Comparison of ENCODE assay signal across 21 cellular contexts in the genomic region with DNA sequence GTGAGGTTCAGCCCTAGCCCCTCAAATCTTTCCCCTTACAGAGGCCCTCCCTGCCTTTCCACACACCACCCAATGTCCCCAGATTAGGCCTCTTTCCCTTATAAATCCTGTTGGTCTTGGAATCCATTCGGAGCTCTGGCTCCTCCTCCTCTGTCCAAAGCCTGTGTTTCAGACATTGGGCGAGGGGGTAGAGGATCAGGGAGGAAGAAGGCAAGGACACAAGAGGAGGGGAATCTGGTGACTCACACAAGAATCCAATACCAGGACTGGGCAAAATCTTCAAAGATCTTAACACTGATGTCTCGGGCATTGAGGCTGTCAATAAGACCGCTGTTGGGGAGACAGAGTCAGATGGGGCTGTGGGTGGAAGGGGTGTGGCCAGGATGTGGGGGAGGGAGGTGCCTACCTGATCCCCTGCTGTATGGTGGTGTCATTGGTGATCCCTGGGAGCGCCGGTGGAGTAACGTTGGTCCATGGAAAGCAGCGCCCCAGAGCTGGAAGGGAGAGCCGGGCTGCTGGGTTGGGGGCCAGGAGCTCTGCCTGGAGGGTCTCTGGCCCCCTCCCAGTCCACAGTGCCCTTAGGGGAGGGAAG. TPM values are rescaled to one million over a fixed set of nuclear protein-coding genes. Genes with fewer than 3 reads are reported as not detected.
DNase-seq lines count a peak whose midpoint lies in the region; ATAC-seq and TF ChIP-seq lines count a peak whose summit lies in the region.
"Had no signal": no experiment of that assay in that cellular context is flagged by ENCODE, and none has a peak within 500 bp of the region (broad histone marks: within the 10 kb centered on the region; RNA-seq: fewer than 3 reads in every experiment).

No MANE protein-coding gene starts in this region.

- H4K91ac ChIP-seq in H9 (ENCODE audit: insufficient read length, low read depth, low read length) = no peak overlapping the region

- no peak overlapping the region for H2AK5ac ChIP-seq in H9 (ENCODE audit: insufficient read length, low read length)

- no peak overlapping the region for H3K9ac ChIP-seq in H9 (ENCODE audit: extremely low read depth, insufficient read length, low read length)

- no peak overlapping the region for H2BK15ac ChIP-seq in H9 (ENCODE audit: low read depth, low read length)

- no peak overlapping the region for H2BK120ac ChIP-seq in H9 (ENCODE audit: low read depth, low read length, poor library complexity, severe bottlenecking)

- in situ Hi-C loops in ACHN (cut with HindIII; ENCODE audit: low pct_ligation_motif_present, low pct_unique_long_range_greater_than_20kb, low sequenced_read_pairs) = no loop called here

- no peak overlapping the region for H3K4me2 ChIP-seq in H9 (ENCODE audit: insufficient read depth, insufficient read length, low read length)

- H3K27me3 Mint-ChIP-seq in nephron (ENCODE audit: low read depth) = no peaks in the 10 kb centered on the region
- no peaks in the 10 kb centered on the region; the same call in 1 of the 2 replicates for H3K27me3 Mint-ChIP-seq in H9 (ENCODE audit: low read depth)

- H3K56ac ChIP-seq in H9 (ENCODE audit: insufficient read length, low read depth, low read length) = no peak overlapping the region

- H3K4me3 Mint-ChIP-seq in nephron = peak overlapping the region in 2 of 3 experiments; percentile 31 to 63
- H3K4me3 Mint-ChIP-seq in H9 = peak overlapping the region in 1 of 2 experiments; percentile 27; a peak in 1 of 5 replicates
- H3K4me3 Mint-ChIP-seq: activated naive CD8-positive, alpha-beta T cell treated with anti-CD3 and anti-CD28 coated beads for 36 hours had no signal

- no peak overlapping the region for H2AFZ ChIP-seq in H9 (ENCODE audit: low read length)

- H3K4me1 ChIP-seq in H9 (ENCODE audit: insufficient read depth, low read length) = peaks cover 3% of the 10 kb centered on the region; the same call in 1 of the 2 replicates

- H3K36me3 Mint-ChIP-seq in nephron (ENCODE audit: low read depth) (no peaks in the 10 kb centered on the region), H9 (ENCODE audit: insufficient read depth in 1 of 3, low read depth in 3 of 3) (no peaks in the 10 kb centered on the region)
- H3K36me3 Mint-ChIP-seq: activated naive CD8-positive, alpha-beta T cell treated with anti-CD3 and anti-CD28 coated beads for 36 hours; naive B cell had no signal

- no peaks in the 10 kb centered on the region for H4K20me1 ChIP-seq in H9 (ENCODE audit: control insufficient read depth, insufficient read depth, insufficient read length)

- H3K9me3 Mint-ChIP-seq in nephron (no peaks in the 10 kb centered on the region), H9 (no peaks in the 10 kb centered on the region)
- H3K9me3 Mint-ChIP-seq: activated naive CD8-positive, alpha-beta T cell treated with anti-CD3 and anti-CD28 coated beads for 36 hours; naive B cell had no signal

- H3K23me2 ChIP-seq in H9 (ENCODE audit: insufficient read length, low read depth, low read length, poor library complexity, severe bottlenecking) = no peaks in the 10 kb centered on the region

- no peaks in the 10 kb centered on the region for H3K27me3 ChIP-seq in H9 (ENCODE audit: insufficient read depth, low read length)
- H3K27me3 ChIP-seq: transverse colon had no signal

- H3K4ac ChIP-seq in H9 (ENCODE audit: low read depth, low read length) = no peak overlapping the region

- H3K4me1 Mint-ChIP-seq in nephron = peaks cover 11% of the 10 kb centered on the region
- peaks cover 10 to 26% of the 10 kb centered on the region in 2 experiments for H3K4me1 Mint-ChIP-seq in H9
- H3K4me1 Mint-ChIP-seq: activated naive CD8-positive, alpha-beta T cell treated with anti-CD3 and anti-CD28 coated beads for 36 hours; naive B cell had no signal

- no peak for ATAC-seq in HG03342 (IDR thresholded peaks at IDR 0.05; ENCODE audit: unreplicated experiment)
- no peak for ATAC-seq in HG02973 (IDR thresholded peaks at IDR 0.05; ENCODE audit: unreplicated experiment)
- ATAC-seq: left lobe of liver had no signal

- no peak overlapping the region for H3K18ac ChIP-seq in H9 (ENCODE audit: insufficient read length, low read depth, low read length)

- H3K9me3 ChIP-seq in H9 (ENCODE audit: control insufficient read depth, low read depth, low read length) = no peaks in the 10 kb centered on the region
- H3K9me3 ChIP-seq: transverse colon had no signal

- H4K8ac ChIP-seq in H9 (replicated peaks; ENCODE audit: insufficient read length, low read depth, low read length) = no peak overlapping the region

- H2BK5ac ChIP-seq in H9 (ENCODE audit: insufficient read length, low read length) = no peak overlapping the region

- no peak overlapping the region for H4K5ac ChIP-seq in H9 (ENCODE audit: insufficient read length, low read depth, low read length)

- TF ChIP-seq CTCF in nephron (IDR thresholded peaks at IDR 0.05; ENCODE audit: unreplicated experiment in 3 of 3) (no peak), H9 (conservative IDR thresholded peaks at IDR 0.05) (no peak)

- WGBS in H9 (ENCODE audit: extremely low coverage, insufficient read length, low lambda C conversion rate) = no CpG with 5 or more reads among the region's 9 CpGs

- no peak overlapping the region; the same call in 1 of the 2 replicates for H3K14ac ChIP-seq in H9 (ENCODE audit: insufficient read depth, low read length)

- no peak overlapping the region for H3K27ac ChIP-seq in H9 (ENCODE audit: insufficient read length, low read depth, low read length)
- H3K27ac ChIP-seq: RWPE1, transverse colon had no signal

- no peak overlapping the region for H2BK12ac ChIP-seq in H9 (ENCODE audit: insufficient read length, low read depth, low read length)

- no peaks in the 10 kb centered on the region for H3K79me1 ChIP-seq in H9 (ENCODE audit: insufficient read depth, low read depth, low read length, poor library complexity, severe bottlenecking)

- peak overlapping the region; percentile 75 to 98 (median 97) for H3K27ac Mint-ChIP-seq in nephron
- peak overlapping the region in 1 of 3 experiments; percentile 67; a peak in 2 of 7 replicates for H3K27ac Mint-ChIP-seq in H9
- H3K27ac Mint-ChIP-seq: activated naive CD8-positive, alpha-beta T cell treated with anti-CD3 and anti-CD28 coated beads for 36 hours; naive B cell had no signal

- H2BK20ac ChIP-seq in H9 (ENCODE audit: low read depth, low read length, poor library complexity, severe bottlenecking) = no peak overlapping the region

- DNase-seq in ACHN = peak; percentile 56
- DNase-seq in HS-27A (ENCODE audit: low read depth) = peak; percentile 19
- DNase-seq in dedifferentiated amniotic fluid mesenchymal stem cell (ENCODE audit: extremely low spot score) = peak; percentile 20
- DNase-seq in H9 = no peak
- no peak for DNase-seq in NCI-H1436 treated with DMSO at 0.1 percent for 48 hours (lab: John Stamatoyannopoulos, UW)
- DNase-seq: activated CD4-positive, alpha-beta T cell treated with anti-CD3 and anti-CD28 coated beads for 48 hours; activated naive CD8-positive, alpha-beta T cell treated with anti-CD3 and anti-CD28 coated beads for 36 hours; hippocampal formation; naive B cell; NCI-H187 treated with DMSO at 0.1 percent for 48 hours; NCI-H524 treated with DMSO at 0.1 percent for 48 hours; stimulated activated CD4-positive, alpha-beta T cell treated with anti-CD3 and anti-CD28 coated beads, Interleukin-2, amount 100 ng/mL, for 48 hours; transverse colon had no signal

- H3K23ac ChIP-seq in H9 (ENCODE audit: insufficient read length, low read depth, low read length) = no peak overlapping the region

- no peaks in the 10 kb centered on the region for H3K79me2 ChIP-seq in H9 (ENCODE audit: insufficient read depth, low read length)

- no peak overlapping the region for H3T11ph ChIP-seq in H9 (ENCODE audit: low read length)

RNA-seq across cellular contexts. Expression of a gene that starts 7.6 kb away (rescaled TPM):
- 3.3 and 3.8 TPM in 2 replicates for total RNA-seq in H9 (2021)
- total RNA-seq: LHCN-M2; right cardiac atrium; T-helper 2 cell treated with Interferon-gamma antibody and Interleukin-4, amounts not matched to agents 100 ng/mL and 5 ng/mL, for 36 hours had no signal

RNA-seq across cellular contexts. Expression of a gene that starts 8.5 kb away (rescaled TPM):
- 35.1 and 36.2 TPM in 2 replicates for total RNA-seq in H9 (2021)

RNA-seq across cellular contexts. Expression of a gene that starts 26.3 kb away (rescaled TPM):
- 121 and 124 TPM in 2 replicates for total RNA-seq in H9 (2021)

RNA-seq across cellular contexts. Expression of a gene that starts 30.7 kb away (rescaled TPM):
- total RNA-seq in H9 (2021) = 31.0 and 32.7 TPM in 2 replicates

RNA-seq across cellular contexts. Expression of a gene that starts 43.6 kb away (rescaled TPM):
- total RNA-seq in H9 (2021) = 85.1 and 90.5 TPM in 2 replicates

Comparison
In these comparisons a context has a peak if more than half of its experiments do, and no peak if none do; other contexts are left out.
1. DNase-seq: peak in ACHN (single experiment), HS-27A (single experiment) and dedifferentiated amniotic fluid mesenchymal stem cell (single experiment); none in H9 (single experiment) and NCI-H1436 treated with DMSO at 0.1 percent for 48 hours (single experiment).